ENCODE assay signal across 8 cellular contexts in genomic region chr6:145633981-145634627, GRCh38.
DNase-seq lines count a peak whose midpoint lies in the region; ATAC-seq and TF ChIP-seq lines count a peak whose summit lies in the region.

No MANE protein-coding gene starts in this region.

- H3K79me2 ChIP-seq in HCT116 (ENCODE audit: insufficient read depth, low read length): no peaks in the 10 kb centered on the region
- H3K79me2 ChIP-seq in Loucy (ENCODE audit: insufficient read depth, low read length): no peaks in the 10 kb centered on the region

- no peak for TF ChIP-seq POLR2A in HCT116 (IDR thresholded peaks at IDR 0.05; ENCODE audit: borderline replicate concordance, extremely low read depth, insufficient read depth, insufficient read length)
- no peak for TF ChIP-seq POLR2A in uterus (IDR thresholded peaks at IDR 0.05)

- H3K4me3 ChIP-seq in GM12864 (ENCODE audit: low read depth, low read length) (no peak overlapping the region), HCT116 (replicated peaks in 1 of 2; ENCODE audit: low read depth in 1 of 2, low read length in 2 of 2) (no peak overlapping the region), Loucy (ENCODE audit: low read length, poor library complexity, severe bottlenecking) (no peak overlapping the region), SJSA1 (no peak overlapping the region), uterus (no peak overlapping the region)

- H3K36me3 ChIP-seq in HCT116 (ENCODE audit: control insufficient read depth in 1 of 2, insufficient read depth in 2 of 2, low read length in 2 of 2): no peaks in the 10 kb centered on the region
- H3K36me3 ChIP-seq in Loucy (ENCODE audit: insufficient read depth, low read length): no peaks in the 10 kb centered on the region
- H3K36me3 ChIP-seq in SJSA1: no peaks in the 10 kb centered on the region
- no peaks in the 10 kb centered on the region for H3K36me3 ChIP-seq in uterus

- no peak overlapping the region for H3K4me2 ChIP-seq in HCT116 (ENCODE audit: low read length)
- no peak overlapping the region for H3K4me2 ChIP-seq in Loucy (ENCODE audit: low read depth, low read length, poor library complexity, severe bottlenecking)

- DNase-seq in GM12864 (ENCODE audit: low read depth) (peak; percentile 43), HCT116 (ENCODE audit: low read depth, low spot score) (peak; percentile 75), SJSA1 (ENCODE audit: low read depth in 1 of 2, low spot score in 2 of 2) (peak; percentile 50 to 84), glutamatergic neuron (peak; percentile 96), posterior cingulate gyrus (peak; percentile 73 to 97 (median 93)), uterus (peak; percentile 69 to 75)
- DNase-seq in activated naive CD4-positive, alpha-beta T cell (lab: John Stamatoyannopoulos, UW): peak; percentile 32 to 73 (median 65)

- H4K20me1 ChIP-seq in HCT116 (ENCODE audit: insufficient read depth) (no peaks in the 10 kb centered on the region), Loucy (ENCODE audit: insufficient read depth, low read length, poor library complexity, severe bottlenecking) (no peaks in the 10 kb centered on the region)

- RAD21 ChIA-PET in HCT116 (lab: Charles Lee; ENCODE audit: low non-redundant PET in 1 of 2, low total read pairs in 2 of 2, uncharacterized antibody in 2 of 2, unreplicated experiment in 2 of 2): interaction anchor here in 1 of 2 experiments (1.1 kb wide), 1 partner anchor 151 kb away, joined by 4 read pairs; no protein-coding TSS in a partner anchor

- H3F3A ChIP-seq in Loucy (ENCODE audit: low read depth): no peaks in the 10 kb centered on the region

- intact Hi-C loops in HCT116 (cut with micrococcal nuclease): loop anchor here (1.0 to 10.0 kb wide), 5 partner anchors 419 to 1527 kb away; no protein-coding TSS in a partner anchor
- intact Hi-C loops in posterior cingulate gyrus (cut with DNase I): loop anchor here (2.0 to 10.0 kb wide), 2 partner anchors 1049 to 1539 kb away; partner anchors contain the start of gene SF3B5
- intact Hi-C loops in uterus (cut with DNase I; ENCODE audit: low total_unique reads): no loop called here

- H3K27me3 ChIP-seq in HCT116 (ENCODE audit: insufficient read depth, low read length) (no peaks in the 10 kb centered on the region), Loucy (ENCODE audit: insufficient read depth, low read length, poor library complexity, severe bottlenecking) (no peaks in the 10 kb centered on the region), SJSA1 (replicated peaks) (no peaks in the 10 kb centered on the region), uterus (no peaks in the 10 kb centered on the region)

- no peaks in the 10 kb centered on the region for H3K4me1 Mint-ChIP-seq in glutamatergic neuron (ENCODE audit: low read depth, unreplicated experiment)

- no peaks in the 10 kb centered on the region for H3K36me3 Mint-ChIP-seq in glutamatergic neuron (ENCODE audit: unreplicated experiment)

- no peaks in the 10 kb centered on the region for H3K9me3 ChIP-seq in HCT116 (ENCODE audit: control insufficient read depth in 1 of 2, insufficient read depth in 1 of 2, low read depth in 1 of 2, low read length in 2 of 2)
- no peaks in the 10 kb centered on the region for H3K9me3 ChIP-seq in Loucy (ENCODE audit: insufficient read depth, low read depth, low read length)
- H3K9me3 ChIP-seq in SJSA1 (replicated peaks): no peaks in the 10 kb centered on the region
- H3K9me3 ChIP-seq in uterus: no peaks in the 10 kb centered on the region

- no peak overlapping the region for H3K4me3 Mint-ChIP-seq in glutamatergic neuron (ENCODE audit: unreplicated experiment)

- H3K9me2 ChIP-seq in HCT116 (ENCODE audit: insufficient read depth) (no peaks in the 10 kb centered on the region), Loucy (replicated peaks; ENCODE audit: low read depth, low read length) (no peaks in the 10 kb centered on the region)

- H3K27ac ChIP-seq in HCT116 (ENCODE audit: low read depth, low read length) (no peak overlapping the region), SJSA1 (no peak overlapping the region), uterus (no peak overlapping the region)

- H3K4me1 ChIP-seq in HCT116 (ENCODE audit: control insufficient read depth in 1 of 2, insufficient read depth in 2 of 2, low read length in 2 of 2) (no peaks in the 10 kb centered on the region), Loucy (ENCODE audit: insufficient read depth, low read length, poor library complexity, severe bottlenecking) (peaks cover 5% of the 10 kb centered on the region), SJSA1 (replicated peaks) (no peaks in the 10 kb centered on the region), uterus (no peaks in the 10 kb centered on the region)

- BruUV-seq in HCT116 (replicated peaks; lab: Mats Ljungman, UMichigan): no TSS peak

- POLR2A ChIA-PET in HCT116 (lab: Charles Lee): no interaction called here

- H3K27ac Mint-ChIP-seq in glutamatergic neuron (ENCODE audit: unreplicated experiment): no peak overlapping the region

- CTCF ChIA-PET in HCT116 (lab: Charles Lee): interaction anchor here (1.1 to 2.8 kb wide), 11 partner anchors 9 to 1049 kb away, joined by 3 to 19 read pairs (median 4); no protein-coding TSS in a partner anchor

- TF ChIP-seq CTCF in GM12864 (IDR thresholded peaks at IDR 0.05; ENCODE audit: low read depth, low read length, missing control alignments) (peak; percentile 92), HCT116 (IDR thresholded peaks at IDR 0.05 in 2 of 3, conservative IDR thresholded peaks at IDR 0.05 in 1 of 3; ENCODE audit: borderline replicate concordance in 1 of 3, insufficient read depth in 1 of 3, low read depth in 2 of 3, low read length in 2 of 3) (peak; percentile 46 to 80 (median 78); a peak in 5 of 6 replicates), Loucy (conservative IDR thresholded peaks at IDR 0.05; ENCODE audit: low read length) (peak; percentile 88), glutamatergic neuron (IDR thresholded peaks at IDR 0.05; ENCODE audit: partially characterized antibody, unreplicated experiment) (peak; percentile 88), uterus (IDR thresholded peaks at IDR 0.05) (peak; percentile 61 to 79 (median 68))

- no peak overlapping the region for H3K9ac ChIP-seq in HCT116 (ENCODE audit: low read length)
- H3K9ac ChIP-seq in Loucy (ENCODE audit: low read depth, low read length, poor library complexity, severe bottlenecking): no peak overlapping the region

- no peaks in the 10 kb centered on the region for H3K9me3 Mint-ChIP-seq in glutamatergic neuron (ENCODE audit: unreplicated experiment)

- peak; percentile 90 for TF ChIP-seq RAD21 in HCT116 (IDR thresholded peaks at IDR 0.05; ENCODE audit: low read depth)

- H3K27me3 Mint-ChIP-seq in glutamatergic neuron (ENCODE audit: unreplicated experiment): peaks cover 3% of the 10 kb centered on the region

- ATAC-seq in HCT116: peak; percentile 98

- H2AFZ ChIP-seq in HCT116 (ENCODE audit: low read depth, low read length, poor library complexity, severe bottlenecking) (no peak overlapping the region), Loucy (ENCODE audit: low read length) (no peak overlapping the region)

TF ChIP-seq in HCT116, 20 proteins besides CTCF, POLR2A, EP300 and RAD21:
- no peak for TF ChIP-seq ATF3 (IDR thresholded peaks at IDR 0.05)
- TF ChIP-seq EZH2 (IDR thresholded peaks at IDR 0.05): no peak
- no peak for TF ChIP-seq CBX3 (IDR thresholded peaks at IDR 0.05; ENCODE audit: low read depth)
- no peak for TF ChIP-seq SRF (IDR thresholded peaks at IDR 0.05; ENCODE audit: low read depth)
- TF ChIP-seq POLR2AphosphoS5 (IDR thresholded peaks at IDR 0.05; ENCODE audit: low read depth, low read length): no peak
- no peak for TF ChIP-seq SIN3A (IDR thresholded peaks at IDR 0.05; ENCODE audit: low read depth)
- TF ChIP-seq ZBTB33 (IDR thresholded peaks at IDR 0.05; ENCODE audit: extremely low read depth, insufficient replicate concordance, low read length): no peak
- no peak for TF ChIP-seq MAX (IDR thresholded peaks at IDR 0.05)

Comparison
In these comparisons a context has a peak if more than half of its experiments do, and no peak if none do; other contexts are left out.
1. DNase-seq: peak in every context shown above with its lines; median percentile 96 in glutamatergic neuron; 93 in posterior cingulate gyrus; 75 in HCT116; 72 in uterus; 67 in SJSA1; 65 in activated naive CD4-positive, alpha-beta T cell; 43 in GM12864.